Comparison of ENCODE assay signal across 8 cellular contexts in the genomic region with DNA sequence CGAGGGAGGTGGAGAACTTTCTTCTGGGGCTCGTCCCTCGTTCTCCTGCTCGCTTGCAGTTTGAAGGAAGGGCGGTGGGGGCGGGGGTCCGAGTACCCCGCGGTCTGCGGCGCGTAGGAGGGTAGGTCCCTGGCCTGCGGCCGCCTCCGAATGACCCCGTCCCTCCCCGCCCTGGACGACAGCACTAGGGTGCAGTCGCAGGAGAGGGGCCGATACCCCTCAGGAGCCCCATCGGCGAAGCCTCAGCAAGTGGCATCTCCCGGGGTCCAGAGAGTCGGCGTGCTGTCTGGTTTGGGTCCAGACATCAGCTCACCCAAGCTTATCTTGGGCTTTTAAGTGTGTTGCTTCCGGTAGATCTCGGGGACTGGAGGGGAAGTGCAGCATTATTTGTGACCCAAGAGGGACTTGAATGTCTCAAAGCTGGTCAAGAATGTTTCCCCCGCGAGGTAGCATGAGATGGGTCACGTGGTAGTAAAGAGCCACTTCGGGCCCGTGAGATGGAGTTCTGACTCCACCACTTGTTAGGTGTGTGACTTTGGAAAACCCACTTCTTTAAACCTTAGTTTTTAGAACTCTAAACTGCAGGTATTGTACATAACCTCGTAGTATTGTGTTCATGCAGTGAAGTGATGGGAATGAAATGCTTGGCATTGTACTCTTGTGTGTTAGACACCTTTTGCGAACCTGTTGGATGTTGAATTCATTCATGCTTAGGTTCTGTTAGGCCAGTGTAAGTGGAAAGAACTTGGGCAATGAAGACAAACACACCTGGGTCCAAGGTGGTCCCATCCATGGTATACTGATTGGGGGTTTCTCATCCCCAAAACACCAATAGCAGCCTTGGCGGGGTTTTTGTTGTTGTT. TPM values are rescaled to one million over a fixed set of nuclear protein-coding genes. Genes with fewer than 3 reads are reported as not detected.
DNase-seq lines count a peak whose midpoint lies in the region; ATAC-seq and TF ChIP-seq lines count a peak whose summit lies in the region.

No MANE protein-coding gene starts in this region.

- ATAC-seq in HG02885 (IDR thresholded peaks at IDR 0.05; ENCODE audit: poor library complexity, unreplicated experiment): peak; percentile 37

- peak overlapping the region; percentile 74 for H2AFZ ChIP-seq in OCI-LY7 (ENCODE audit: low read length)

- POLR2A ChIA-PET in OCI-LY7 (lab: Charles Lee): interaction anchor here (1.0 kb wide), 1 partner anchor 16 kb away, joined by 4 read pairs; no protein-coding TSS in a partner anchor

- intact Hi-C loops in OCI-LY7 (cut with micrococcal nuclease; ENCODE audit: unreplicated experiment): loop anchor here (1.0 to 10.0 kb wide), 5 partner anchors 61 to 1043 kb away; no protein-coding TSS in a partner anchor

- no peaks in the 10 kb centered on the region for H3K9me2 ChIP-seq in OCI-LY7 (ENCODE audit: insufficient read depth, low read length)

- in situ Hi-C loops in GM13977 (cut with MboI; ENCODE audit: low pct_unique_long_range_greater_than_20kb, low sequenced_read_pairs, unreplicated experiment): loop anchor here (10.0 kb wide), 1 partner anchor 171 kb away; no protein-coding TSS in a partner anchor

- H3K4me2 ChIP-seq in OCI-LY7 (ENCODE audit: low read length) (peak overlapping the region; percentile 58), skeletal muscle satellite cell (ENCODE audit: low read length) (peak overlapping the region; percentile 90)

- DNase-seq in GM13977 (ENCODE audit: low spot score): peak; percentile 53
- DNase-seq in OCI-LY7 (ENCODE audit: low spot score): peak; percentile 44
- peak; percentile 32 for DNase-seq in adipocyte (ENCODE audit: low read depth)
- no peak for DNase-seq in SHP77 treated with DMSO at 0.1 percent for 48 hours (lab: John Stamatoyannopoulos, UW)
- DNase-seq in glomerular visceral epithelial cell (ENCODE audit: extremely low spot score): no peak

- H3K36me3 ChIP-seq in OCI-LY7 (ENCODE audit: insufficient read depth, low read length) (no peaks in the 10 kb centered on the region), adipocyte (ENCODE audit: control insufficient read depth, insufficient read depth, low read length, severe bottlenecking) (no peaks in the 10 kb centered on the region), iPS-15b (ENCODE audit: control insufficient read depth, insufficient read depth, low read length) (no peaks in the 10 kb centered on the region), skeletal muscle satellite cell (ENCODE audit: insufficient read depth, low read length) (no peaks in the 10 kb centered on the region)

- H3K9ac ChIP-seq in adipocyte (ENCODE audit: low read length) (peak overlapping the region; percentile 82), iPS-15b (ENCODE audit: low read depth, low read length) (peak overlapping the region; percentile 47), skeletal muscle satellite cell (ENCODE audit: low read depth, low read length) (peak overlapping the region; percentile 49)

- H3K27me3 ChIP-seq in adipocyte (replicated peaks; ENCODE audit: control insufficient read depth, insufficient read depth, low read length) (peaks cover 3% of the 10 kb centered on the region), iPS-15b (ENCODE audit: control insufficient read depth, insufficient read depth, low read length) (peaks cover 51% of the 10 kb centered on the region), skeletal muscle satellite cell (ENCODE audit: control insufficient read depth, insufficient read depth, low read length) (peaks cover 43% of the 10 kb centered on the region)

- BruUV-seq in OCI-LY7 (replicated peaks; lab: Mats Ljungman, UMichigan): no TSS peak

- CTCF ChIA-PET in OCI-LY7 (lab: Charles Lee; ENCODE audit: unreplicated experiment): no interaction called here

- no peaks in the 10 kb centered on the region for H3K9me3 ChIP-seq in OCI-LY7 (ENCODE audit: low read length)
- no peaks in the 10 kb centered on the region for H3K9me3 ChIP-seq in adipocyte (ENCODE audit: control insufficient read depth, low read length)
- H3K9me3 ChIP-seq in iPS-15b (ENCODE audit: control insufficient read depth, insufficient read depth, low read length): no peaks in the 10 kb centered on the region
- H3K9me3 ChIP-seq in skeletal muscle satellite cell (replicated peaks; ENCODE audit: low read length): no peaks in the 10 kb centered on the region

- H3K4me1 ChIP-seq in OCI-LY7 (ENCODE audit: insufficient read depth, low read length, poor library complexity, severe bottlenecking) (peaks cover 22% of the 10 kb centered on the region), adipocyte (ENCODE audit: control insufficient read depth, insufficient read depth, low read length) (peaks cover 3% of the 10 kb centered on the region), iPS-15b (ENCODE audit: control insufficient read depth, insufficient read depth, low read length) (peaks cover 4% of the 10 kb centered on the region), skeletal muscle satellite cell (ENCODE audit: control insufficient read depth, insufficient read depth, low read length) (peaks cover 3% of the 10 kb centered on the region)

- H3K4me3 ChIP-seq in OCI-LY7 (ENCODE audit: low read depth, low read length, poor library complexity, severe bottlenecking) (peak overlapping the region; percentile 70), adipocyte (ENCODE audit: low read length) (peak overlapping the region; percentile 84), iPS-15b (ENCODE audit: low read depth, low read length) (peak overlapping the region; percentile 66), skeletal muscle satellite cell (ENCODE audit: low read length) (peak overlapping the region; percentile 69)

- TF ChIP-seq CTCF in GM13977 (IDR thresholded peaks at IDR 0.05; ENCODE audit: extremely low read depth, insufficient read depth, missing control alignments): no peak
- no peak for TF ChIP-seq CTCF in OCI-LY7 (conservative IDR thresholded peaks at IDR 0.05; ENCODE audit: low read length)

- H3K79me2 ChIP-seq in OCI-LY7 (ENCODE audit: insufficient read depth, low read depth, low read length): no peaks in the 10 kb centered on the region

- H3K27ac ChIP-seq in OCI-LY7 (ENCODE audit: low read depth, low read length, poor library complexity, severe bottlenecking): no peak overlapping the region

- H4K20me1 ChIP-seq in OCI-LY7 (ENCODE audit: insufficient read depth, low read length): no peaks in the 10 kb centered on the region

RNA-seq across cellular contexts. Expression of a gene that starts 0.9 kb away (rescaled TPM):
- 2.2 and 2.4 TPM in 2 replicates for total RNA-seq in OCI-LY7 (2014; rRNA removed; shearing (Covaris generic))
- 4.8 and 7.0 TPM in 2 replicates for total RNA-seq in OCI-LY7 (2022)
- 0.44 and 1.5 TPM in 2 replicates for total RNA-seq in skeletal muscle satellite cell (2012; rRNA removed)

RNA-seq across cellular contexts. Expression of a gene that starts 21.8 kb away (rescaled TPM):
- 6.2 and 6.5 TPM in 2 replicates for total RNA-seq in OCI-LY7 (2014; rRNA removed; shearing (Covaris generic))
- 12.9 and 17.6 TPM in 2 replicates for total RNA-seq in OCI-LY7 (2022)
- 0.25 and 1.1 TPM in 2 replicates for total RNA-seq in skeletal muscle satellite cell (2012; rRNA removed)

Comparison
In these comparisons a context has a peak if more than half of its experiments do, and no peak if none do; other contexts are left out.
1. DNase-seq: peak in GM13977 (single experiment), OCI-LY7 (single experiment) and adipocyte (single experiment); none in SHP77 treated with DMSO at 0.1 percent for 48 hours (single experiment) and glomerular visceral epithelial cell (single experiment).
2. Peak in every context shown above with its lines, with median percentiles within 50 percentile points of each other: H3K4me3 ChIP-seq and H3K9ac ChIP-seq.